3 cellular contexts compared by ENCODE assay signal in the genomic region with DNA sequence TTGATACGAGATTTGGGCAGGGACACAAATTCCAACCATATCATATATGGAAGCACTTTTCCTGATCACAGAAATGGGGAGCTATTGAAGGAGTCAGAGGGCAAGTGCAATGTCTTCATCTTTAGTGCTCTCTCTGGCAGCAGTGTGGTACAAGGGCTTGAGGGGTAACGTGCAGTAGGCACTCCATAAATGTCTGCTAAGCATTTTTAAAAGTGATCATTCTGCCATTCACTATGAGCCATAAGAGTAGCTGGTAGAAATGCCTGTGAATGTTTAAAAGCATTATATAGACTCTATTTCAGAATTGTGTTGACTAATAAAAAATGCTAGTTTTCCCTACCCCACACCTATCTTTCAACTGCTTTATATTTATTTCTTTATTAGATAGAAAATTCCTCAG.
A peak's percentile ranks its signal among the peaks of the same experiment; 100 is the strongest.
TF ChIP-seq lines count a peak whose summit lies in the region.

No MANE protein-coding gene starts in this region.

TF ChIP-seq in A549, 52 proteins besides CTCF, POLR2A, EP300 and RAD21:
- TF ChIP-seq, protein P1, sequence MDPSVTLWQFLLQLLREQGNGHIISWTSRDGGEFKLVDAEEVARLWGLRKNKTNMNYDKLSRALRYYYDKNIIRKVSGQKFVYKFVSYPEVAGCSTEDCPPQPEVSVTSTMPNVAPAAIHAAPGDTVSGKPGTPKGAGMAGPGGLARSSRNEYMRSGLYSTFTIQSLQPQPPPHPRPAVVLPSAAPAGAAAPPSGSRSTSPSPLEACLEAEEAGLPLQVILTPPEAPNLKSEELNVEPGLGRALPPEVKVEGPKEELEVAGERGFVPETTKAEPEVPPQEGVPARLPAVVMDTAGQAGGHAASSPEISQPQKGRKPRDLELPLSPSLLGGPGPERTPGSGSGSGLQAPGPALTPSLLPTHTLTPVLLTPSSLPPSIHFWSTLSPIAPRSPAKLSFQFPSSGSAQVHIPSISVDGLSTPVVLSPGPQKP (IDR thresholded peaks at IDR 0.05; ENCODE audit: low read depth, low read length) = no peak
- TF ChIP-seq MAFK (IDR thresholded peaks at IDR 0.05; ENCODE audit: partially characterized antibody) (peak; percentile 48), HES2 (IDR thresholded peaks at IDR 0.05) (no peak), FOSL2 (IDR thresholded peaks at IDR 0.05) (no peak), FOSL2 (CRISPR knock-in tag; IDR thresholded peaks at IDR 0.05) (no peak), HOXA7 (CRISPR knock-in tag; IDR thresholded peaks at IDR 0.05) (no peak), RARB (CRISPR knock-in tag; IDR thresholded peaks at IDR 0.05) (no peak)

TF ChIP-seq in IMR-90, 13 proteins besides CTCF, POLR2A, EP300 and RAD21:
- TF ChIP-seq SMC3 (IDR thresholded peaks at IDR 0.05; ENCODE audit: low read depth, low read length) = no peak
- TF ChIP-seq, protein P1 (IDR thresholded peaks at IDR 0.05; ENCODE audit: borderline replicate concordance, low read depth, low read length) = no peak
- no peak for TF ChIP-seq RCOR1 (IDR thresholded peaks at IDR 0.05; ENCODE audit: insufficient replicate concordance, low read length)
- TF ChIP-seq NFE2L2 (IDR thresholded peaks at IDR 0.05; ENCODE audit: low read depth, low read length) = no peak
- no peak for TF ChIP-seq RFX5 (IDR thresholded peaks at IDR 0.05; ENCODE audit: low read depth, low read length)
- TF ChIP-seq CEBPB (IDR thresholded peaks at IDR 0.05; ENCODE audit: low read depth, low read length) = no peak
- 0 out of 2 replicates have a peak, but pooled peaks have one; percentile 13 for TF ChIP-seq MAFK (IDR thresholded peaks at IDR 0.05; ENCODE audit: low read depth, low read length)

TF ChIP-seq in K562, 482 proteins besides CTCF, POLR2A, EP300 and RAD21:
- TF ChIP-seq C11orf30 (IDR thresholded peaks at IDR 0.05; ENCODE audit: low read depth) = peak; percentile 37; the same call in 1 of the 2 replicates
- no peak for TF ChIP-seq ARID1B (IDR thresholded peaks at IDR 0.05)
- peak; percentile 54 for TF ChIP-seq ZNF316 (IDR thresholded peaks at IDR 0.05)
- TF ChIP-seq OTX1 (CRISPR knock-in tag; IDR thresholded peaks at IDR 0.05) = no peak
- TF ChIP-seq NCOR1 (IDR thresholded peaks at IDR 0.05) = no peak
